20 cellular contexts compared by ENCODE assay signal in genomic region chr17:83000738-83001137, GRCh38.
"Had no signal": no experiment of that assay in that cellular context is flagged by ENCODE, and none has a peak within 500 bp of the region (broad histone marks: within the 10 kb centered on the region; RNA-seq: fewer than 3 reads in every experiment).

No MANE protein-coding gene starts in this region.

- H3K4me2 ChIP-seq: SK-N-SH had no signal

- H3K9ac ChIP-seq: SK-N-SH had no signal

- DNase-seq: KBM-7, MV-4-11, NCI-H1048, NCI-H1105, NCI-H1417, NCI-H1436 treated with DMSO at 0.1 percent for 48 hours, NCI-H1694, NCI-H187 treated with DMSO at 0.1 percent for 48 hours, NCI-H2029 treated with DMSO at 0.1 percent for 48 hours, NCI-H2171 treated with DMSO at 0.1 percent for 48 hours, NCI-H2227 treated with DMSO at 0.1 percent for 48 hours, NCI-H446, NCI-H510A, NCI-H524 treated with DMSO at 0.1 percent for 48 hours, NCI-H69, NCI-H774, SHP77, SK-N-SH, SW 1271 had no signal

- H3K9me3 ChIP-seq: SK-N-SH had no signal

- H3K27ac ChIP-seq: RWPE1 had no signal
